ENCODE assay signal across 29 cellular contexts in genomic region chr21:42732033-42732410, GRCh38.
DNase-seq lines count a peak whose midpoint lies in the region; ATAC-seq and TF ChIP-seq lines count a peak whose summit lies in the region.
"Had no signal": no experiment of that assay in that cellular context is flagged by ENCODE, and none has a peak within 500 bp of the region (broad histone marks: within the 10 kb centered on the region; RNA-seq: fewer than 3 reads in every experiment).

No MANE protein-coding gene starts in this region.

- DNase-seq in HCT116 (ENCODE audit: low read depth, low spot score), result no peak
- no peak for DNase-seq in body of pancreas
- no peak for DNase-seq in mesenchymal stem cell
- DNase-seq in transverse colon, result peak; percentile 18
- DNase-seq in T1000 (lab: John Stamatoyannopoulos, UW), result no peak
- DNase-seq: activated CD4-positive, alpha-beta memory T cell treated with anti-CD3 and anti-CD28 coated beads, Interleukin-2, amount 10 ng/mL, durations not matched to agents 7 days and 5 days; activated gamma-delta T cell; amniotic stem cell; CD8-positive, alpha-beta T cell; DMS53; GDM1; glutamatergic neuron; MG63; NCI-H1417; NCI-H2081 treated with DMSO at 0.1 percent for 48 hours; occipital lobe; retina; SHP77; spleen; stimulated activated CD4-positive, alpha-beta T cell treated with anti-CD3 and anti-CD28 coated beads, Interleukin-2, amount 100 ng/mL, for 48 hours; substantia nigra; T-helper 9 cell had no signal

- WGBS in body of pancreas, 2 donors, result 85 to 90% methylated on average over 6 to 12 of the region's 12 CpGs
- WGBS in mesenchymal stem cell, result 94% methylated on average over 12 of the region's 12 CpGs
- 87% methylated on average over 12 of the region's 12 CpGs; no CpG with 5 or more reads in 1 of the 2 donors for WGBS in transverse colon (ENCODE audit: low coverage in 1 of 2), 2 donors

- H3K4ac ChIP-seq in mesenchymal stem cell (ENCODE audit: low read depth in 1 of 2, low read length in 2 of 2), result no peak overlapping the region

- no peak overlapping the region for H2BK5ac ChIP-seq in mesenchymal stem cell (ENCODE audit: low read depth, low read length, poor library complexity, severe bottlenecking)

- H3K4me2 ChIP-seq in HCT116 (ENCODE audit: low read length), result no peak overlapping the region
- H3K4me2 ChIP-seq in mesenchymal stem cell (ENCODE audit: low read length, poor library complexity, severe bottlenecking), result no peak overlapping the region
- H3K4me2 ChIP-seq: GM23338 had no signal

- no peak for TF ChIP-seq EP300 in transverse colon (IDR thresholded peaks at IDR 0.05; ENCODE audit: low read depth)

- no peak overlapping the region for H2AFZ ChIP-seq in HCT116 (ENCODE audit: low read depth, low read length, poor library complexity, severe bottlenecking)
- no peak overlapping the region for H2AFZ ChIP-seq in mesenchymal stem cell (ENCODE audit: low read depth, low read length)
- H2AFZ ChIP-seq: GM23338 had no signal

- H3K23ac ChIP-seq in mesenchymal stem cell (ENCODE audit: low read length in 2 of 2), result peak overlapping the region in 1 of 2 experiments; percentile 42

- H3K79me2 ChIP-seq in HCT116 (ENCODE audit: insufficient read depth, low read length), result no peaks in the 10 kb centered on the region

- peak overlapping the region in 1 of 2 experiments; percentile 74 for H3K18ac ChIP-seq in mesenchymal stem cell (ENCODE audit: low read depth in 1 of 2, low read length in 2 of 2)

- H3K4me3 ChIP-seq in HCT116 (replicated peaks in 1 of 2; ENCODE audit: low read depth in 1 of 2, low read length in 2 of 2) (no peak overlapping the region), body of pancreas (no peak overlapping the region), mesenchymal stem cell (ENCODE audit: insufficient read depth in 1 of 2, low read depth in 1 of 2, low read length in 2 of 2) (peak overlapping the region in 1 of 2 experiments; percentile 10), transverse colon (peak overlapping the region in 2 of 4 donors; percentile 11 to 37)
- H3K4me3 ChIP-seq: GM23338, K562, MG63, spleen had no signal

- peak overlapping the region; percentile 21 to 73 for H2BK12ac ChIP-seq in mesenchymal stem cell (ENCODE audit: low read length in 2 of 2)

- intact Hi-C loops in HCT116 (cut with micrococcal nuclease), result no loop called here
- intact Hi-C loops in body of pancreas (cut with DNase I), result no loop called here
- intact Hi-C loops in transverse colon (cut with DNase I; ENCODE audit: low total_unique reads), result no loop called here

- RAD21 ChIA-PET in HCT116 (lab: Charles Lee; ENCODE audit: low non-redundant PET in 1 of 2, low total read pairs in 2 of 2, uncharacterized antibody in 2 of 2, unreplicated experiment in 2 of 2), result no interaction called here

- H4K91ac ChIP-seq in mesenchymal stem cell (ENCODE audit: low read length), result peak overlapping the region; percentile 70

- H2BK15ac ChIP-seq in mesenchymal stem cell (ENCODE audit: low read depth, poor library complexity, severe bottlenecking), result no peak overlapping the region

- POLR2A ChIA-PET in HCT116 (lab: Charles Lee), result no interaction called here

- H3K9ac ChIP-seq in HCT116 (ENCODE audit: low read length) (no peak overlapping the region), mesenchymal stem cell (ENCODE audit: low read length) (no peak overlapping the region)

- H2BK120ac ChIP-seq in mesenchymal stem cell (ENCODE audit: low read depth, low read length), result no peak overlapping the region

- no peaks in the 10 kb centered on the region for H3K9me3 ChIP-seq in HCT116 (ENCODE audit: control insufficient read depth in 1 of 2, insufficient read depth in 1 of 2, low read depth in 1 of 2, low read length in 2 of 2)
- H3K9me3 ChIP-seq in body of pancreas, result no peaks in the 10 kb centered on the region
- no peaks in the 10 kb centered on the region for H3K9me3 ChIP-seq in mesenchymal stem cell (ENCODE audit: control insufficient read depth, low read length)
- no peaks in the 10 kb centered on the region for H3K9me3 ChIP-seq in transverse colon

- H4K8ac ChIP-seq in mesenchymal stem cell (ENCODE audit: low read length), result no peak overlapping the region

- TF ChIP-seq CTCF in HCT116 (IDR thresholded peaks at IDR 0.05 in 2 of 3, conservative IDR thresholded peaks at IDR 0.05 in 1 of 3; ENCODE audit: borderline replicate concordance in 1 of 3, insufficient read depth in 1 of 3, low read depth in 2 of 3, low read length in 2 of 3) (no peak), body of pancreas (IDR thresholded peaks at IDR 0.05) (no peak), transverse colon (IDR thresholded peaks at IDR 0.05) (no peak)

- TF ChIP-seq RAD21 in HCT116 (IDR thresholded peaks at IDR 0.05; ENCODE audit: low read depth), result no peak

- peak overlapping the region in 1 of 2 experiments; percentile 27 for H3K14ac ChIP-seq in mesenchymal stem cell (ENCODE audit: low read length in 2 of 2)

- H3K79me1 ChIP-seq in mesenchymal stem cell (replicated peaks; ENCODE audit: low read length, poor library complexity, severe bottlenecking), result no peaks in the 10 kb centered on the region

- H3K4me1 ChIP-seq in HCT116 (ENCODE audit: control insufficient read depth in 1 of 2, insufficient read depth in 2 of 2, low read length in 2 of 2) (peaks cover 19 to 22% of the 10 kb centered on the region in 2 experiments), body of pancreas (peaks cover 38% of the 10 kb centered on the region), mesenchymal stem cell (ENCODE audit: control insufficient read depth, insufficient read depth, low read depth, low read length) (no peaks in the 10 kb centered on the region), transverse colon (peaks cover 8 to 61% (median 42%) of the 10 kb centered on the region in 4 donors)

- TF ChIP-seq POLR2A in HCT116 (IDR thresholded peaks at IDR 0.05; ENCODE audit: borderline replicate concordance, extremely low read depth, insufficient read depth, insufficient read length) (no peak), body of pancreas (IDR thresholded peaks at IDR 0.05) (no peak), transverse colon (IDR thresholded peaks at IDR 0.05) (peak; percentile 8)

- peak overlapping the region; percentile 23; the same call in 1 of the 2 replicates for H3K27ac ChIP-seq in HCT116 (ENCODE audit: low read depth, low read length)
- H3K27ac ChIP-seq in body of pancreas, result peak overlapping the region in 3 of 4 donors; percentile 47 to 72 (median 66)
- H3K27ac ChIP-seq in mesenchymal stem cell (ENCODE audit: low read length, poor library complexity, severe bottlenecking), result no peak overlapping the region
- peak overlapping the region; percentile 85 to 91 (median 88) for H3K27ac ChIP-seq in transverse colon

- H3K36me3 ChIP-seq in HCT116 (ENCODE audit: control insufficient read depth in 1 of 2, insufficient read depth in 2 of 2, low read length in 2 of 2) (peaks cover 0 to 4% of the 10 kb centered on the region in 2 experiments; a peak in 1 of 4 replicates), body of pancreas (replicated peaks in 1 of 2; ENCODE audit: insufficient read depth in 1 of 2, low read depth in 2 of 2) (no peaks in the 10 kb centered on the region), mesenchymal stem cell (ENCODE audit: control insufficient read depth in 1 of 2, insufficient read depth in 2 of 2, low read depth in 1 of 2, low read length in 2 of 2) (peaks cover 0 to 20% of the 10 kb centered on the region in 2 experiments), transverse colon (peaks cover 0 to 6% (median 0%) of the 10 kb centered on the region in 4 donors)
- H3K36me3 ChIP-seq: MG63 had no signal

- H2AK5ac ChIP-seq in mesenchymal stem cell (ENCODE audit: low read length, severe bottlenecking), result peak overlapping the region; percentile 21

- H4K20me1 ChIP-seq in HCT116 (ENCODE audit: insufficient read depth), result no peaks in the 10 kb centered on the region

- H3K27me3 ChIP-seq in HCT116 (ENCODE audit: insufficient read depth, low read length), result no peaks in the 10 kb centered on the region
- H3K27me3 ChIP-seq in body of pancreas, result no peaks in the 10 kb centered on the region
- H3K27me3 ChIP-seq in mesenchymal stem cell (ENCODE audit: control insufficient read depth in 1 of 2, insufficient read depth in 1 of 2, low read length in 2 of 2), result peaks cover 0 to 9% of the 10 kb centered on the region in 2 experiments
- H3K27me3 ChIP-seq in transverse colon, result no peaks in the 10 kb centered on the region
- H3K27me3 ChIP-seq: spleen had no signal

- in situ Hi-C loops in transverse colon (cut with MboI; ENCODE audit: low pct_ligation_motif_present in 1 of 4, low pct_unique_long_range_greater_than_20kb in 1 of 4, low sequenced_read_pairs in 3 of 4), result no loop called here

- ATAC-seq in HCT116, result no peak
- ATAC-seq in body of pancreas, result no peak
- ATAC-seq in GM18907 (IDR thresholded peaks at IDR 0.05; ENCODE audit: unreplicated experiment), result no peak
- no peak for ATAC-seq in HG03520 (IDR thresholded peaks at IDR 0.05; ENCODE audit: unreplicated experiment)
- ATAC-seq: activated CD4-positive, CD25-positive, alpha-beta regulatory T cell treated with anti-CD3 and anti-CD28 coated beads, Interleukin-2, amount 50 U/mL, for 24 hours; CD8-positive, alpha-beta T cell; K562; naive thymus-derived CD4-positive, alpha-beta T cell; stimulated activated effector memory CD8-positive, alpha-beta T cell treated with anti-CD3 and anti-CD28 coated beads, Interleukin-12 subunit alpha, Interleukin-12 subunit beta, amount 100 ng/mL, for 72 hours had no signal

- CTCF ChIA-PET in HCT116 (lab: Charles Lee), result no interaction called here

- no peaks in the 10 kb centered on the region for H3K9me2 ChIP-seq in HCT116 (ENCODE audit: insufficient read depth)

- BruUV-seq in HCT116 (replicated peaks; lab: Mats Ljungman, UMichigan), result no TSS peak

TF ChIP-seq in HCT116, 20 proteins besides CTCF, POLR2A, EP300 and RAD21 (continues in another document):
- TF ChIP-seq YY1 (IDR thresholded peaks at IDR 0.05; ENCODE audit: extremely low read depth, insufficient replicate concordance, low read depth, low read length) (no peak), ELF1 (IDR thresholded peaks at IDR 0.05; ENCODE audit: borderline replicate concordance, low read depth) (no peak), EGR1 (IDR thresholded peaks at IDR 0.05; ENCODE audit: low read depth) (no peak), ZBTB33 (IDR thresholded peaks at IDR 0.05; ENCODE audit: extremely low read depth, insufficient replicate concordance, low read length) (no peak)
